Comparison of ENCODE assay signal across 8 cellular contexts in the genomic region with DNA sequence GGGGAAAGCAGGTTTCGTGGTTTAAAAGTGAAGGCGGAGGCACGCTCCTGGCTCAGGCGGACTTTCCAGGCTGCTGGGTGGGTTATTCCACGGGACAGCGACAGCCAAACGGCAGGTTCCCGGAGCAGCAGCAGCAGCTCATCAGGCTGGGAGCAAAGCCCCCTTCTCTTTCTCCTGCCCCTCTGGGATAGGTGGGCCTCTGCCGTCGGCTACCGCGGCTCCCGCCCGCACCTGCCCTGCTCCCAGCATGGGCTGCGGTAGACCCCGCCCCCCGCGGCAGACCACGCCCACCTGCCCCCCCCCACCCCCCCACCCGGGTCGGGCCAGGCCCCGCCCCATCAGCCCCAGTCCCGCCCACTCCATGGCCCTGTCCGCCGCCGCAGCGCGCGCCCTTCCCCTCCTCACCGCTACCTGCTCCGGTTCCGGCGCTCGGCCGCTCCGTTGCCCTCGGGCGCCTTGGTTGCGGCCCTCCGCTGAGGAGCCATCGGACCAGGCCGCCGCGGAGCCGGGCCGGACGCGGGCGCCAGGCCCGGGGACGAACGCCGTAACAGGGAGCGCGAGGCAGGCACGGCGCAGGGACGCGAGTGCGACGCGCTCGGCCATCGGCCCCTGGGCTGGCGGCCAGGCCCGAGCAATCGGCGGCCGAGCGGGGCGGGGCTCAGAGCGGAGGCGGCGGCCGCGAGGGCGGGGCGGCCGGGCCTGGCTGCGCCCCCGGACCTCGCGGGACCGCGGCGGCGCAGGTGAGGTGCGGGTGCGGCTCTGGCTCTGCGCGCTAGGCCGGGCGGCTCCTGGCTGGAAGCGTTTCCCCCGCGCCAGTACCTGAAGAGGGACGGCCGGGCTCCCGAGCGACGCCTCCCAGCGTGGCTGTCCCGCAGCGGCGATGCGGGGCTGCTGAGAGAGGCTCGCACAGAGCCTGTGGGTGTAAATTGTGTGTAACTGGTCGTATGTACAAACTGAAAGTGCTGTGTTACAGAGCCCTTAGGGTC. TPM values are rescaled to one million over a fixed set of nuclear protein-coding genes. Genes with fewer than 3 reads are reported as not detected.
A peak's percentile ranks its signal among the peaks of the same experiment; 100 is the strongest.
DNase-seq lines count a peak whose midpoint lies in the region; ATAC-seq and TF ChIP-seq lines count a peak whose summit lies in the region.

A gene (plus strand): TSS at position 347 of the 986 bp plus-strand sequence. CDS start 1,453 bp downstream, outside the sequence.
A gene with protein sequence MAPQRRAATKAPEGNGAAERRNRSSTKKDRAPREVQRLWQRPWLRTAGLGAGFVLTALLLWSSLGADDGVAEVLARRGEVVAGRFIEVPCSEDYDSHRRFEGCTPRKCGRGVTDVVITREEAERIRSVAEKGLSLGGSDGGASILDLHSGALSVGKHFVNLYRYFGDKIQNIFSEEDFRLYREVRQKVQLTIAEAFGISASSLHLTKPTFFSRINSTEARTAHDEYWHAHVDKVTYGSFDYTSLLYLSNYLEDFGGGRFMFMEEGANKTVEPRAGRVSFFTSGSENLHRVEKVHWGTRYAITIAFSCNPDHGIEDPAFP (minus strand): TSS at position 586 of the 986 bp plus-strand sequence. CDS start 101 bp downstream, at position 485.

- H3K27me3 ChIP-seq in CD4-positive, CD25-positive, alpha-beta regulatory T cell (ENCODE audit: control insufficient read depth, insufficient read depth, low read length) = no peaks in the 10 kb centered on the region
- no peaks in the 10 kb centered on the region for H3K27me3 ChIP-seq in lower lobe of right lung (ENCODE audit: low read depth)

- peaks cover 16% of the 10 kb centered on the region for H3K36me3 Mint-ChIP-seq in CD4-positive, CD25-positive, alpha-beta regulatory T cell
- peaks cover 37% of the 10 kb centered on the region for H3K36me3 Mint-ChIP-seq in activated CD4-positive, alpha-beta memory T cell treated with anti-CD3 and anti-CD28 coated beads, Interleukin-2, amount 10 ng/mL, durations not matched to agents 7 days and 5 days (ENCODE audit: low read depth)

- peaks cover 15 to 29% (median 18%) of the 10 kb centered on the region in 4 donors for H3K4me1 Mint-ChIP-seq in CD4-positive, CD25-positive, alpha-beta regulatory T cell
- peaks cover 31% of the 10 kb centered on the region for H3K4me1 Mint-ChIP-seq in activated CD4-positive, alpha-beta memory T cell treated with anti-CD3 and anti-CD28 coated beads, Interleukin-2, amount 10 ng/mL, durations not matched to agents 7 days and 5 days

- no peaks in the 10 kb centered on the region for H3K9me3 Mint-ChIP-seq in CD4-positive, CD25-positive, alpha-beta regulatory T cell
- no peaks in the 10 kb centered on the region for H3K9me3 Mint-ChIP-seq in activated CD4-positive, alpha-beta memory T cell treated with anti-CD3 and anti-CD28 coated beads, Interleukin-2, amount 10 ng/mL, durations not matched to agents 7 days and 5 days

- CTCF ChIA-PET in activated CD4-positive, alpha-beta memory T cell treated with anti-CD3 and anti-CD28 coated beads, Interleukin-2, amount 10 ng/mL, durations not matched to agents 7 days and 5 days (lab: Charles Lee) = interaction anchor here (0.6 to 2.1 kb wide), 11 partner anchors 10 to 450 kb away, joined by 3 to 7 read pairs (median 4); no protein-coding TSS in a partner anchor

- peak within 1 kb of the TSS; percentile 62 to 90 (median 77) for H3K27ac Mint-ChIP-seq in CD4-positive, CD25-positive, alpha-beta regulatory T cell
- H3K27ac Mint-ChIP-seq in activated CD4-positive, alpha-beta memory T cell treated with anti-CD3 and anti-CD28 coated beads, Interleukin-2, amount 10 ng/mL, durations not matched to agents 7 days and 5 days = peak within 1 kb of the TSS; percentile 85

- peak within 1 kb of the TSS; percentile 78 for H3K27ac ChIP-seq in CD4-positive, CD25-positive, alpha-beta regulatory T cell (ENCODE audit: insufficient read depth, low read length, poor library complexity, severe bottlenecking)
- H3K27ac ChIP-seq in lower lobe of right lung = peak within 1 kb of the TSS; percentile 89

- POLR2A ChIA-PET in activated CD4-positive, alpha-beta memory T cell treated with anti-CD3 and anti-CD28 coated beads, Interleukin-2, amount 10 ng/mL, durations not matched to agents 7 days and 5 days (lab: Charles Lee) = interaction anchor here (0.6 to 5.1 kb wide), 17 partner anchors 9 to 190 kb away, joined by 3 to 31 read pairs (median 4); a partner anchor contains a TSS

- TF ChIP-seq CTCF in lower lobe of right lung (IDR thresholded peaks at IDR 0.05) = no peak

- no peaks in the 10 kb centered on the region for H3K27me3 Mint-ChIP-seq in CD4-positive, CD25-positive, alpha-beta regulatory T cell
- no peaks in the 10 kb centered on the region for H3K27me3 Mint-ChIP-seq in activated CD4-positive, alpha-beta memory T cell treated with anti-CD3 and anti-CD28 coated beads, Interleukin-2, amount 10 ng/mL, durations not matched to agents 7 days and 5 days

- DNase-seq in CD4-positive, CD25-positive, alpha-beta regulatory T cell = peak; percentile 81 to 92 (median 90)
- peak; percentile 73 for DNase-seq in NCI-H748 treated with DMSO at 0.1 percent for 48 hours (lab: John Stamatoyannopoulos, UW)
- DNase-seq in activated CD4-positive, alpha-beta memory T cell treated with anti-CD3 and anti-CD28 coated beads, Interleukin-2, amount 10 ng/mL, durations not matched to agents 7 days and 5 days = peak; percentile 87
- peak; percentile 97 for DNase-seq in ecto neural progenitor cell (ENCODE audit: low spot score)
- peak; percentile 89 for DNase-seq in lower lobe of right lung
- DNase-seq in stimulated activated CD4-positive, alpha-beta T cell treated with anti-CD3 and anti-CD28 coated beads, TNF-alpha, amount 100 ng/mL, for 1 hour (ENCODE audit: low read depth in 3 of 3, low spot score in 1 of 3) = peak; percentile 55 to 79 (median 74)

- ATAC-seq in CD4-positive, CD25-positive, alpha-beta regulatory T cell (ENCODE audit: low read depth in 2 of 2) = peak; percentile 86 to 87
- ATAC-seq in GM19395 (IDR thresholded peaks at IDR 0.05; ENCODE audit: unreplicated experiment) (peak; percentile 76), HG03521 (IDR thresholded peaks at IDR 0.05; ENCODE audit: unreplicated experiment) (peak; percentile 84), lower lobe of right lung (peak; percentile 97)

- intact Hi-C loops in lower lobe of right lung (cut with DNase I) = no loop called here

- H3K4me1 ChIP-seq in CD4-positive, CD25-positive, alpha-beta regulatory T cell (ENCODE audit: control insufficient read depth, insufficient read depth, low read length, poor library complexity, severe bottlenecking) = peaks cover 29% of the 10 kb centered on the region
- H3K4me1 ChIP-seq in lower lobe of right lung = peaks cover 26% of the 10 kb centered on the region

- peak within 1 kb of the TSS; percentile 93 for H3K4me3 ChIP-seq in CD4-positive, CD25-positive, alpha-beta regulatory T cell (ENCODE audit: low read depth, low read length)
- H3K4me3 ChIP-seq in lower lobe of right lung = peak within 1 kb of the TSS; percentile 98

- peaks cover 3% of the 10 kb centered on the region for H3K36me3 ChIP-seq in CD4-positive, CD25-positive, alpha-beta regulatory T cell (ENCODE audit: control insufficient read depth, insufficient read depth, low read length)
- no peaks in the 10 kb centered on the region for H3K36me3 ChIP-seq in lower lobe of right lung

- H3K9me3 ChIP-seq in CD4-positive, CD25-positive, alpha-beta regulatory T cell (ENCODE audit: control insufficient read depth in 2 of 2, low read length in 2 of 2) = no peaks in the 10 kb centered on the region
- no peaks in the 10 kb centered on the region for H3K9me3 ChIP-seq in lower lobe of right lung

- peak within 1 kb of the TSS; percentile 83 to 94 (median 86) for H3K4me3 Mint-ChIP-seq in CD4-positive, CD25-positive, alpha-beta regulatory T cell
- H3K4me3 Mint-ChIP-seq in activated CD4-positive, alpha-beta memory T cell treated with anti-CD3 and anti-CD28 coated beads, Interleukin-2, amount 10 ng/mL, durations not matched to agents 7 days and 5 days = peak within 1 kb of the TSS; percentile 79

RNA-seq across cellular contexts. Expression of the first gene that starts in this region (rescaled TPM):
- 42.8 TPM for total RNA-seq in CD4-positive, CD25-positive, alpha-beta regulatory T cell
- polyA plus RNA-seq in CD4-positive, CD25-positive, alpha-beta regulatory T cell = 10 to 100 TPM in 3 of 4 donors, 1 to 10 TPM in 1; 9.7 to 13.0 (median 11.3) TPM
- total RNA-seq in activated CD4-positive, alpha-beta memory T cell treated with anti-CD3 and anti-CD28 coated beads, Interleukin-2, amount 10 ng/mL, durations not matched to agents 7 days and 5 days = 10 to 100 TPM; 58.3 to 60.6 TPM
- 60.2 TPM for total RNA-seq in lower lobe of right lung

RNA-seq across cellular contexts. Expression of the second gene that starts in this region (rescaled TPM):
- total RNA-seq in CD4-positive, CD25-positive, alpha-beta regulatory T cell = 13.9 TPM
- 10 to 100 TPM; 20.5 to 32.9 (median 24.6) TPM for polyA plus RNA-seq in CD4-positive, CD25-positive, alpha-beta regulatory T cell
- 10 to 100 TPM; 26.7 to 29.4 TPM for total RNA-seq in activated CD4-positive, alpha-beta memory T cell treated with anti-CD3 and anti-CD28 coated beads, Interleukin-2, amount 10 ng/mL, durations not matched to agents 7 days and 5 days
- 27.1 TPM for total RNA-seq in lower lobe of right lung

Comparison
In these comparisons a context has a peak if more than half of its experiments do, and no peak if none do; other contexts are left out.
1. Peak in every context shown above with its lines: DNase-seq, ATAC-seq, H3K4me3 ChIP-seq and H3K27ac ChIP-seq.